In the genomic region with DNA sequence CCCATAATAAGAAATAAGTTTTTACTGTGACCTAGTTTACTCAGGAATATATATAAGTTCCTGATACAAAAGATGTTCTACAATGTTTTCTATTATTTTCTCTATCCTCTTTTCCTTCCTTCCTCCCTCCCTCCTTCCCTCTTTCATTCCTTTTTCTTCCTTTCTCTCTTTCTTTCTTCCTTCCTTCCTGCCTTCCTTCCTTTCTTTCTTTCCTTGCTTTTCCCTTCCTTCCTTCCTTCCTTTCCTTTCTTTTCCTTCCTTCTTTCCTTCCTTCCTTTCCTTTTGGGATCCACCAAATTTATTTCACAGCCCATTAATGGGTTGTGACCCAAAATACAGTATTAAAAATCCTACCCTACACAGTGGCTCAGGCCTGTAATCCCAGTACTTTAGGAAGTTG, we compare ENCODE assay signal across 18 cellular contexts. TPM values are rescaled to one million over a fixed set of nuclear protein-coding genes. Genes with fewer than 3 reads are reported as not detected.
DNase-seq lines count a peak whose midpoint lies in the region; ATAC-seq and TF ChIP-seq lines count a peak whose summit lies in the region.
"Had no signal": no experiment of that assay in that cellular context is flagged by ENCODE, and none has a peak within 500 bp of the region (broad histone marks: within the 10 kb centered on the region; RNA-seq: fewer than 3 reads in every experiment).

No MANE protein-coding gene starts in this region.

- CTCF ChIA-PET in activated CD8-positive, alpha-beta memory T cell treated with anti-CD3 and anti-CD28 coated beads, Interleukin-2, amount 10 ng/mL, durations not matched to agents 7 days and 5 days (lab: Charles Lee), result interaction anchor here (0.7 to 1.3 kb wide), 2 partner anchors 23 to 38 kb away, joined by 3 read pairs; no protein-coding TSS in a partner anchor
- CTCF ChIA-PET in WTC11 (lab: Charles Lee), result interaction anchor here (0.7 to 2.4 kb wide), 2 partner anchors 33 to 41 kb away, joined by 3 to 5 read pairs; no protein-coding TSS in a partner anchor

- TF ChIP-seq EP300 in transverse colon (IDR thresholded peaks at IDR 0.05; ENCODE audit: low read depth), result no peak

- TF ChIP-seq CTCF in hepatocyte (IDR thresholded peaks at IDR 0.05; ENCODE audit: poor library complexity), result no peak
- no peak for TF ChIP-seq CTCF in transverse colon (IDR thresholded peaks at IDR 0.05)
- TF ChIP-seq CTCF in WTC11 (IDR thresholded peaks at IDR 0.05), result no peak

- no peak for ATAC-seq in activated CD8-positive, alpha-beta memory T cell treated with anti-CD3 and anti-CD28 coated beads, Interleukin-2, amount 10 ng/mL, durations not matched to agents 7 days and 5 days
- no peak for ATAC-seq in stimulated activated naive CD8-positive, alpha-beta T cell treated with anti-CD3 and anti-CD28 coated beads, Interleukin-15, amount 100 ng/mL, for 72 hours
- ATAC-seq in GM21825 (IDR thresholded peaks at IDR 0.05; ENCODE audit: unreplicated experiment), result no peak
- no peak for ATAC-seq in WTC11
- ATAC-seq: A549, HCT116 had no signal

- H3K4me1 Mint-ChIP-seq in activated CD8-positive, alpha-beta memory T cell treated with anti-CD3 and anti-CD28 coated beads, Interleukin-2, amount 10 ng/mL, durations not matched to agents 7 days and 5 days, result peaks cover 3% of the 10 kb centered on the region
- H3K4me1 Mint-ChIP-seq in stimulated activated naive CD8-positive, alpha-beta T cell treated with anti-CD3 and anti-CD28 coated beads, Interleukin-15, Interleukin-2, amounts not matched to agents 100 ng/mL and 50 ng/mL, for 24 hours (ENCODE audit: low read depth), result peaks cover 10% of the 10 kb centered on the region
- peaks cover 11% of the 10 kb centered on the region for H3K4me1 Mint-ChIP-seq in stimulated activated naive CD8-positive, alpha-beta T cell treated with anti-CD3 and anti-CD28 coated beads, Interleukin-15, amount 100 ng/mL, for 72 hours
- H3K4me1 Mint-ChIP-seq in WTC11, result peaks cover 10% of the 10 kb centered on the region

- H3K27ac ChIP-seq in hepatocyte (peak overlapping the region; percentile 25), transverse colon (peak overlapping the region; percentile 58 to 79 (median 67))
- H3K27ac ChIP-seq: 22Rv1, A549, C4-2B had no signal

- no peaks in the 10 kb centered on the region for H3K9me3 Mint-ChIP-seq in activated CD8-positive, alpha-beta memory T cell treated with anti-CD3 and anti-CD28 coated beads, Interleukin-2, amount 10 ng/mL, durations not matched to agents 7 days and 5 days (ENCODE audit: low read depth)
- no peaks in the 10 kb centered on the region for H3K9me3 Mint-ChIP-seq in stimulated activated naive CD8-positive, alpha-beta T cell treated with anti-CD3 and anti-CD28 coated beads, Interleukin-15, Interleukin-2, amounts not matched to agents 100 ng/mL and 50 ng/mL, for 24 hours
- no peaks in the 10 kb centered on the region for H3K9me3 Mint-ChIP-seq in stimulated activated naive CD8-positive, alpha-beta T cell treated with anti-CD3 and anti-CD28 coated beads, Interleukin-15, amount 100 ng/mL, for 72 hours
- H3K9me3 Mint-ChIP-seq in WTC11, result no peaks in the 10 kb centered on the region
- H3K9me3 Mint-ChIP-seq: CD4-positive, alpha-beta T cell had no signal

- H2AFZ ChIP-seq in hepatocyte, result no peak overlapping the region

- H4K20me1 ChIP-seq in hepatocyte (ENCODE audit: insufficient read depth, poor library complexity, severe bottlenecking), result no peaks in the 10 kb centered on the region

- H3K27me3 ChIP-seq in hepatocyte, result peaks cover 8% of the 10 kb centered on the region
- no peaks in the 10 kb centered on the region for H3K27me3 ChIP-seq in transverse colon

- peak overlapping the region; percentile 42 for H3K27ac Mint-ChIP-seq in activated CD8-positive, alpha-beta memory T cell treated with anti-CD3 and anti-CD28 coated beads, Interleukin-2, amount 10 ng/mL, durations not matched to agents 7 days and 5 days
- H3K27ac Mint-ChIP-seq in stimulated activated naive CD8-positive, alpha-beta T cell treated with anti-CD3 and anti-CD28 coated beads, Interleukin-15, Interleukin-2, amounts not matched to agents 100 ng/mL and 50 ng/mL, for 24 hours, result peak overlapping the region; percentile 23
- H3K27ac Mint-ChIP-seq in stimulated activated naive CD8-positive, alpha-beta T cell treated with anti-CD3 and anti-CD28 coated beads, Interleukin-15, amount 100 ng/mL, for 72 hours, result peak overlapping the region in 1 of 2 donors; percentile 69
- H3K27ac Mint-ChIP-seq in WTC11, result no peak overlapping the region
- H3K27ac Mint-ChIP-seq: CD4-positive, alpha-beta T cell had no signal

- H3K79me2 ChIP-seq in hepatocyte, result no peaks in the 10 kb centered on the region

- DNase-seq in activated CD8-positive, alpha-beta memory T cell treated with anti-CD3 and anti-CD28 coated beads, Interleukin-2, amount 10 ng/mL, durations not matched to agents 7 days and 5 days, result no peak
- no peak for DNase-seq in activated CD8-positive, alpha-beta memory T cell treated with anti-CD3 and anti-CD28 coated beads for 24 hours
- no peak for DNase-seq in stimulated activated naive CD8-positive, alpha-beta T cell treated with anti-CD3 and anti-CD28 coated beads, Interleukin-15, amount 100 ng/mL, for 72 hours
- DNase-seq in hepatocyte (ENCODE audit: low spot score), result no peak
- no peak for DNase-seq in transverse colon
- DNase-seq in WTC11 (ENCODE audit: low spot score), result no peak
- DNase-seq: AML-193; CD4-positive, alpha-beta T cell; DMS79 treated with DMSO at 0.1 percent for 48 hours; GF-D8; GOT3; H7 had no signal

- H3K9me3 ChIP-seq in hepatocyte (ENCODE audit: low read depth) (no peaks in the 10 kb centered on the region), transverse colon (no peaks in the 10 kb centered on the region)
- H3K9me3 ChIP-seq: A549 had no signal

- in situ Hi-C loops in transverse colon (cut with MboI; ENCODE audit: low pct_ligation_motif_present in 1 of 4, low pct_unique_long_range_greater_than_20kb in 1 of 4, low sequenced_read_pairs in 3 of 4), result no loop called here

- H3K4me2 ChIP-seq in hepatocyte, result no peak overlapping the region
- H3K4me2 ChIP-seq: A549 had no signal

- intact Hi-C loops in transverse colon (cut with DNase I; ENCODE audit: low total_unique reads), result no loop called here

- H3K27me3 Mint-ChIP-seq in activated CD8-positive, alpha-beta memory T cell treated with anti-CD3 and anti-CD28 coated beads, Interleukin-2, amount 10 ng/mL, durations not matched to agents 7 days and 5 days, result peaks cover 54% of the 10 kb centered on the region
- peaks cover 52% of the 10 kb centered on the region for H3K27me3 Mint-ChIP-seq in stimulated activated naive CD8-positive, alpha-beta T cell treated with anti-CD3 and anti-CD28 coated beads, Interleukin-15, Interleukin-2, amounts not matched to agents 100 ng/mL and 50 ng/mL, for 24 hours
- H3K27me3 Mint-ChIP-seq in stimulated activated naive CD8-positive, alpha-beta T cell treated with anti-CD3 and anti-CD28 coated beads, Interleukin-15, amount 100 ng/mL, for 72 hours, result peaks cover 57% of the 10 kb centered on the region
- H3K27me3 Mint-ChIP-seq in WTC11 (ENCODE audit: low read depth), result peaks cover 67% of the 10 kb centered on the region
- H3K27me3 Mint-ChIP-seq: CD4-positive, alpha-beta T cell had no signal

- no peak overlapping the region for H3K4me3 Mint-ChIP-seq in activated CD8-positive, alpha-beta memory T cell treated with anti-CD3 and anti-CD28 coated beads, Interleukin-2, amount 10 ng/mL, durations not matched to agents 7 days and 5 days
- H3K4me3 Mint-ChIP-seq in stimulated activated naive CD8-positive, alpha-beta T cell treated with anti-CD3 and anti-CD28 coated beads, Interleukin-15, Interleukin-2, amounts not matched to agents 100 ng/mL and 50 ng/mL, for 24 hours, result no peak overlapping the region
- no peak overlapping the region for H3K4me3 Mint-ChIP-seq in stimulated activated naive CD8-positive, alpha-beta T cell treated with anti-CD3 and anti-CD28 coated beads, Interleukin-15, amount 100 ng/mL, for 72 hours
- no peak overlapping the region for H3K4me3 Mint-ChIP-seq in WTC11
- H3K4me3 Mint-ChIP-seq: CD4-positive, alpha-beta T cell had no signal

- H3K36me3 ChIP-seq in hepatocyte (replicated peaks; ENCODE audit: insufficient read depth, low read depth), result no peaks in the 10 kb centered on the region
- H3K36me3 ChIP-seq in transverse colon, result no peaks in the 10 kb centered on the region

- TF ChIP-seq POLR2A in transverse colon (IDR thresholded peaks at IDR 0.05), result no peak

- no peaks in the 10 kb centered on the region for H3K36me3 Mint-ChIP-seq in activated CD8-positive, alpha-beta memory T cell treated with anti-CD3 and anti-CD28 coated beads, Interleukin-2, amount 10 ng/mL, durations not matched to agents 7 days and 5 days
- no peaks in the 10 kb centered on the region for H3K36me3 Mint-ChIP-seq in stimulated activated naive CD8-positive, alpha-beta T cell treated with anti-CD3 and anti-CD28 coated beads, Interleukin-15, Interleukin-2, amounts not matched to agents 100 ng/mL and 50 ng/mL, for 24 hours (ENCODE audit: low read depth)
- H3K36me3 Mint-ChIP-seq in WTC11, result no peaks in the 10 kb centered on the region

- H3K4me1 ChIP-seq in hepatocyte (ENCODE audit: insufficient read depth) (peaks cover 17% of the 10 kb centered on the region), transverse colon (peaks cover 5 to 50% (median 23%) of the 10 kb centered on the region in 4 donors)

- H3K4me3 ChIP-seq in hepatocyte (no peak overlapping the region), transverse colon (no peak overlapping the region)
- H3K4me3 ChIP-seq: A549 had no signal

- H3K9me2 ChIP-seq in hepatocyte (replicated peaks; ENCODE audit: insufficient read depth), result no peaks in the 10 kb centered on the region

- POLR2A ChIA-PET in WTC11 (lab: Charles Lee), result no interaction called here

TF ChIP-seq in WTC11, 78 proteins besides CTCF, POLR2A, EP300 and RAD21 (continues in another document):
- TF ChIP-seq SOX15 (CRISPR knock-in tag; IDR thresholded peaks at IDR 0.05), result no peak

RNA-seq across cellular contexts. Expression of gene VDR, which starts 3.9 kb away (rescaled TPM):
- 10 to 100 TPM; 34.9 to 69.8 TPM for total RNA-seq in activated CD8-positive, alpha-beta memory T cell treated with anti-CD3 and anti-CD28 coated beads, Interleukin-2, amount 10 ng/mL, durations not matched to agents 7 days and 5 days
- total RNA-seq in hepatocyte, result 2.6 and 3.2 TPM in 2 replicates
- polyA plus RNA-seq in hepatocyte, result 4.9 and 6.1 TPM in 2 replicates
- total RNA-seq in transverse colon, result 100 to 1,000 TPM in 2 of 4 donors, 10 to 100 TPM in 2; 62.3 to 191 (median 117) TPM
- total RNA-seq in WTC11 (2021), result 0.76 to 1.3 TPM (median 0.76 TPM) in 3 replicates

RNA-seq across cellular contexts. Expression of gene TMEM106C, which starts 54.7 kb away (rescaled TPM):
- 100 to 1,000 TPM; 162 to 174 TPM for total RNA-seq in activated CD8-positive, alpha-beta memory T cell treated with anti-CD3 and anti-CD28 coated beads, Interleukin-2, amount 10 ng/mL, durations not matched to agents 7 days and 5 days
- 113 and 124 TPM in 2 replicates for total RNA-seq in hepatocyte
- polyA plus RNA-seq in hepatocyte, result 98.1 and 101 TPM in 2 replicates
- total RNA-seq in transverse colon, result 100 to 1,000 TPM in 2 of 4 donors, 10 to 100 TPM in 2; 51.9 to 258 (median 113) TPM
- 48.3 to 50.8 TPM (median 49.1 TPM) in 3 replicates for total RNA-seq in WTC11 (2021)
